ENCODE assay signal across 9 cellular contexts in genomic region chr6:68575765-68576439, GRCh38. TPM values are rescaled to one million over a fixed set of nuclear protein-coding genes. Genes with fewer than 3 reads are reported as not detected.
DNase-seq lines count a peak whose midpoint lies in the region; ATAC-seq and TF ChIP-seq lines count a peak whose summit lies in the region.
"Had no signal": no experiment of that assay in that cellular context is flagged by ENCODE, and none has a peak within 500 bp of the region (broad histone marks: within the 10 kb centered on the region; RNA-seq: fewer than 3 reads in every experiment).

No MANE protein-coding gene starts in this region.

- no peaks in the 10 kb centered on the region for H3K4me1 Mint-ChIP-seq in activated CD4-positive, alpha-beta memory T cell treated with anti-CD3 and anti-CD28 coated beads, Interleukin-2, amount 10 ng/mL, durations not matched to agents 7 days and 5 days

- no peak for ATAC-seq in GM21360 (IDR thresholded peaks at IDR 0.05; ENCODE audit: unreplicated experiment)
- ATAC-seq in GM18870 (IDR thresholded peaks at IDR 0.05; ENCODE audit: unreplicated experiment), result no peak

- 29 to 36% methylated on average over 14 of the region's 14 CpGs for WGBS in lower leg skin, 2 donors

- H3K4me3 ChIP-seq in A673 (ENCODE audit: low read depth, low read length, poor library complexity, severe bottlenecking), result no peak overlapping the region
- H3K4me3 ChIP-seq in astrocyte of the cerebellum (ENCODE audit: low read depth, low read length), result peak overlapping the region; percentile 27
- H3K4me3 ChIP-seq in lower leg skin (ENCODE audit: low read depth, poor library complexity, severe bottlenecking), result no peak overlapping the region

- H3K36me3 Mint-ChIP-seq in activated CD4-positive, alpha-beta memory T cell treated with anti-CD3 and anti-CD28 coated beads, Interleukin-2, amount 10 ng/mL, durations not matched to agents 7 days and 5 days (ENCODE audit: low read depth), result no peaks in the 10 kb centered on the region

- no peak overlapping the region for H3K27ac Mint-ChIP-seq in activated CD4-positive, alpha-beta memory T cell treated with anti-CD3 and anti-CD28 coated beads, Interleukin-2, amount 10 ng/mL, durations not matched to agents 7 days and 5 days

- no TSS peak for BruUV-seq in A673 (replicated peaks; lab: Mats Ljungman, UMichigan)

- CTCF ChIA-PET in A673 (lab: Charles Lee), result no interaction called here
- CTCF ChIA-PET in activated CD4-positive, alpha-beta memory T cell treated with anti-CD3 and anti-CD28 coated beads, Interleukin-2, amount 10 ng/mL, durations not matched to agents 7 days and 5 days (lab: Charles Lee), result no interaction called here

- H3K27me3 Mint-ChIP-seq in activated CD4-positive, alpha-beta memory T cell treated with anti-CD3 and anti-CD28 coated beads, Interleukin-2, amount 10 ng/mL, durations not matched to agents 7 days and 5 days, result no peaks in the 10 kb centered on the region

- peaks cover 4% of the 10 kb centered on the region for H3K9me3 ChIP-seq in A673 (ENCODE audit: low read depth, low read length, poor library complexity, severe bottlenecking)

- DNase-seq in A673 (ENCODE audit: low spot score) (peak; percentile 35), LHCN-M2 (ENCODE audit: low read depth) (peak; percentile 3), astrocyte of the cerebellum (ENCODE audit: low read depth) (peak; percentile 28), left kidney (ENCODE audit: low read depth, low spot score) (peak; percentile 93), lower leg skin (ENCODE audit: low spot score in 2 of 2) (no peak)
- no peak for DNase-seq in activated CD4-positive, alpha-beta memory T cell treated with anti-CD3 and anti-CD28 coated beads, Interleukin-2, amount 10 ng/mL, durations not matched to agents 7 days and 5 days

- H3K27ac ChIP-seq in A673 (ENCODE audit: low read depth, low read length, poor library complexity, severe bottlenecking), result no peak overlapping the region

- no peak for TF ChIP-seq CTCF in A673 (conservative IDR thresholded peaks at IDR 0.05; ENCODE audit: low read depth, low read length)
- no peak for TF ChIP-seq CTCF in astrocyte of the cerebellum (IDR thresholded peaks at IDR 0.05; ENCODE audit: low read depth, low read length, missing control alignments)
- TF ChIP-seq CTCF in lower leg skin (IDR thresholded peaks at IDR 0.05), result no peak

- POLR2A ChIA-PET in A673 (lab: Charles Lee; ENCODE audit: low non-redundant PET), result no interaction called here
- POLR2A ChIA-PET in activated CD4-positive, alpha-beta memory T cell treated with anti-CD3 and anti-CD28 coated beads, Interleukin-2, amount 10 ng/mL, durations not matched to agents 7 days and 5 days (lab: Charles Lee), result no interaction called here

- no peak overlapping the region for H3K4me3 Mint-ChIP-seq in activated CD4-positive, alpha-beta memory T cell treated with anti-CD3 and anti-CD28 coated beads, Interleukin-2, amount 10 ng/mL, durations not matched to agents 7 days and 5 days

- H3K27me3 ChIP-seq in A673 (replicated peaks; ENCODE audit: insufficient read depth, low read depth, low read length, poor library complexity), result no peaks in the 10 kb centered on the region

- H3K36me3 ChIP-seq in A673 (ENCODE audit: insufficient read depth, low read length, poor library complexity, severe bottlenecking), result no peaks in the 10 kb centered on the region

- no peaks in the 10 kb centered on the region for H3K4me1 ChIP-seq in A673 (ENCODE audit: insufficient read depth, low read length, poor library complexity, severe bottlenecking)

- intact Hi-C loops in A673 (cut with micrococcal nuclease; ENCODE audit: unreplicated experiment), result no loop called here
- intact Hi-C loops in lower leg skin (cut with DNase I; ENCODE audit: low total_unique reads), result no loop called here

- no peaks in the 10 kb centered on the region for H3K9me3 Mint-ChIP-seq in activated CD4-positive, alpha-beta memory T cell treated with anti-CD3 and anti-CD28 coated beads, Interleukin-2, amount 10 ng/mL, durations not matched to agents 7 days and 5 days

- in situ Hi-C loops in astrocyte of the cerebellum (cut with HindIII; ENCODE audit: low sequenced_read_pairs), result no loop called here

- TF ChIP-seq POLR2A in lower leg skin (IDR thresholded peaks at IDR 0.05), result no peak

RNA-seq across cellular contexts. Expression of gene ADGRB3, which starts 59.2 kb away (rescaled TPM):
- total RNA-seq in A673 (2021) (7.7 and 8.1 TPM in 2 replicates), LHCN-M2 (2014; rRNA removed) (under 0.01 TPM in 1 of 2 replicates, not detected in the other), lower leg skin (under 1 TPM; 0.30 to 0.94 (median 0.35) TPM)
- polyA plus RNA-seq in LHCN-M2 (2012), result not detected
- total RNA-seq in activated CD4-positive, alpha-beta memory T cell treated with anti-CD3 and anti-CD28 coated beads, Interleukin-2, amount 10 ng/mL, durations not matched to agents 7 days and 5 days, result not detected
- total RNA-seq: T-helper 1 cell treated with Interleukin-12 subunit alpha and Interleukin-12 subunit beta and Interleukin-4 antibody, amounts not matched to agents 30 ng/mL and 1 ng/mL, for 36 hours had no signal

Comparison
In these comparisons a context has a peak if more than half of its experiments do, and no peak if none do; other contexts are left out.
1. DNase-seq: peak in A673 (single experiment), LHCN-M2 (single experiment), astrocyte of the cerebellum (single experiment) and left kidney (single experiment); none in activated CD4-positive, alpha-beta memory T cell treated with anti-CD3 and anti-CD28 coated beads, Interleukin-2, amount 10 ng/mL, durations not matched to agents 7 days and 5 days (single experiment) and lower leg skin (0 of 2).